ENCODE assay signal across 12 cellular contexts in genomic region chr6:16767765-16768514, GRCh38. TPM values are rescaled to one million over a fixed set of nuclear protein-coding genes. Genes with fewer than 3 reads are reported as not detected.
DNase-seq lines count a peak whose midpoint lies in the region; ATAC-seq, FAIRE-seq and TF ChIP-seq lines count a peak whose summit lies in the region.
"Had no signal": no experiment of that assay in that cellular context is flagged by ENCODE, and none has a peak within 500 bp of the region (broad histone marks: within the 10 kb centered on the region; RNA-seq: fewer than 3 reads in every experiment).

No MANE protein-coding gene starts in this region.

- H3K4ac ChIP-seq in neuronal stem cell (ENCODE audit: low read length) = no peak overlapping the region

- H3K9me3 Mint-ChIP-seq in MCF 10A (ENCODE audit: unreplicated experiment) = no peaks in the 10 kb centered on the region

- H2BK120ac ChIP-seq in neuronal stem cell (ENCODE audit: low read depth, low read length) = no peak overlapping the region

- no CpG with 5 or more reads among the region's 3 CpGs for WGBS in neuronal stem cell (ENCODE audit: extremely low coverage in 2 of 2, insufficient read length in 2 of 2, insufficient replicate concordance in 1 of 2), 2 donors

- H3K18ac ChIP-seq in neuronal stem cell (ENCODE audit: low read length) = no peak overlapping the region

- TF ChIP-seq CTCF in left ventricle myocardium inferior (IDR thresholded peaks at IDR 0.05; ENCODE audit: borderline replicate concordance) (no peak), endothelial cell of umbilical vein (IDR thresholded peaks at IDR 0.05; ENCODE audit: extremely low read depth in 1 of 2, insufficient read depth in 1 of 2, low read depth in 1 of 2, low read length in 2 of 2) (no peak), uterus (IDR thresholded peaks at IDR 0.05) (no peak), MCF 10A (IDR thresholded peaks at IDR 0.05; ENCODE audit: unreplicated experiment) (no peak)

- no peak for DNase-seq in left ventricle myocardium inferior
- no peak for DNase-seq in left ventricle myocardium superior
- no peak for DNase-seq in endothelial cell of umbilical vein (ENCODE audit: low read depth, low spot score)
- no peak for DNase-seq in neuronal stem cell (ENCODE audit: low spot score)
- DNase-seq in uterus = no peak
- DNase-seq in MCF 10A (ENCODE audit: unreplicated experiment) = no peak
- DNase-seq in G401 (ENCODE audit: low spot score) = no peak
- DNase-seq: ACHN; activated naive CD4-positive, alpha-beta T cell treated with Interleukin-2 at 50 U/mL for 16 hours; gastrocnemius medialis; stimulated activated CD4-positive, alpha-beta T cell treated with anti-CD3 and anti-CD28 coated beads, Interleukin-2, amount 100 ng/mL, for 48 hours had no signal

- no peak overlapping the region for H3K14ac ChIP-seq in neuronal stem cell (ENCODE audit: low read length)

- H2BK12ac ChIP-seq in neuronal stem cell (ENCODE audit: low read length) = no peak overlapping the region

- BruUV-seq in endothelial cell of umbilical vein (replicated peaks; lab: Mats Ljungman, UMichigan) (no TSS peak), MCF 10A (replicated peaks; lab: Mats Ljungman, UMichigan) (no TSS peak)

- H3K27me3 ChIP-seq in left ventricle myocardium inferior (ENCODE audit: low read depth) (no peaks in the 10 kb centered on the region), endothelial cell of umbilical vein (ENCODE audit: control insufficient read depth in 2 of 2, insufficient read depth in 2 of 2, low read length in 2 of 2) (no peaks in the 10 kb centered on the region), neuronal stem cell (ENCODE audit: control insufficient read depth in 3 of 3, insufficient read depth in 3 of 3, low read depth in 1 of 3, low read length in 3 of 3) (no peaks in the 10 kb centered on the region), uterus (no peaks in the 10 kb centered on the region)
- H3K27me3 ChIP-seq: gastrocnemius medialis had no signal

- no peaks in the 10 kb centered on the region for H3K9me1 ChIP-seq in endothelial cell of umbilical vein (replicated peaks; ENCODE audit: control insufficient read depth, extremely low read depth, insufficient read depth, low read length)

- intact Hi-C loops in left ventricle myocardium inferior (cut with micrococcal nuclease) (loop anchor here (10.0 kb wide), 1 partner anchor 197 kb away; no protein-coding TSS in a partner anchor), left ventricle myocardium superior (cut with micrococcal nuclease) (loop anchor here (10.0 kb wide), 1 partner anchor 433 kb away; no protein-coding TSS in a partner anchor), endothelial cell of umbilical vein (cut with micrococcal nuclease) (loop anchor here (5.0 kb wide), 3 partner anchors 244 to 551 kb away; no protein-coding TSS in a partner anchor), uterus (cut with DNase I; ENCODE audit: low total_unique reads) (loop anchor here (10.0 kb wide), 1 partner anchor 253 kb away; no protein-coding TSS in a partner anchor), MCF 10A (cut with micrococcal nuclease) (loop anchor here (10.0 kb wide), 1 partner anchor 363 kb away; no protein-coding TSS in a partner anchor)

- H3K4me3 Mint-ChIP-seq in MCF 10A (ENCODE audit: unreplicated experiment) = no peak overlapping the region

- no peak overlapping the region for H2BK15ac ChIP-seq in neuronal stem cell (ENCODE audit: low read length)

- H3K4me3 ChIP-seq in left ventricle myocardium inferior (no peak overlapping the region), endothelial cell of umbilical vein (replicated peaks in 1 of 3; ENCODE audit: insufficient read depth in 1 of 3, low read depth in 1 of 3, low read length in 3 of 3) (no peak overlapping the region), neuronal stem cell (ENCODE audit: low read length in 2 of 2) (no peak overlapping the region), uterus (no peak overlapping the region)
- H3K4me3 ChIP-seq: gastrocnemius medialis had no signal

- H4K20me1 ChIP-seq in endothelial cell of umbilical vein (replicated peaks; ENCODE audit: control insufficient read depth, extremely low read depth, insufficient read depth, low read length) = no peaks in the 10 kb centered on the region

- ATAC-seq in left ventricle myocardium superior = no peak
- no peak for ATAC-seq in HG03457 (IDR thresholded peaks at IDR 0.05; ENCODE audit: unreplicated experiment)
- ATAC-seq: gastrocnemius medialis had no signal

- no peaks in the 10 kb centered on the region for H3K27me3 Mint-ChIP-seq in MCF 10A (ENCODE audit: insufficient read depth, unreplicated experiment)

- H3K79me2 ChIP-seq in endothelial cell of umbilical vein (ENCODE audit: control insufficient read depth, insufficient read depth, low read length) = no peaks in the 10 kb centered on the region

- in situ Hi-C loops in G401 (cut with HindIII; ENCODE audit: low sequenced_read_pairs) = no loop called here

- H3K9me3 ChIP-seq in left ventricle myocardium inferior (replicated peaks) (no peaks in the 10 kb centered on the region), endothelial cell of umbilical vein (replicated peaks; ENCODE audit: control insufficient read depth, insufficient read depth, low read length) (no peaks in the 10 kb centered on the region), neuronal stem cell (replicated peaks in 1 of 2; ENCODE audit: control insufficient read depth in 2 of 2, insufficient read depth in 1 of 2, low read depth in 1 of 2, low read length in 2 of 2) (no peaks in the 10 kb centered on the region), uterus (no peaks in the 10 kb centered on the region)
- H3K9me3 ChIP-seq: gastrocnemius medialis had no signal

- H3K79me1 ChIP-seq in neuronal stem cell (ENCODE audit: low read depth, low read length) = no peaks in the 10 kb centered on the region

- peaks cover 30% of the 10 kb centered on the region for H3K4me1 Mint-ChIP-seq in MCF 10A (ENCODE audit: insufficient read depth, unreplicated experiment)

- H4K91ac ChIP-seq in neuronal stem cell (ENCODE audit: low read depth, low read length, poor library complexity) = no peak overlapping the region

- H4K8ac ChIP-seq in neuronal stem cell (ENCODE audit: low read depth, low read length) = no peak overlapping the region

- H2AFZ ChIP-seq in endothelial cell of umbilical vein (ENCODE audit: low read depth, low read length) = peak overlapping the region; percentile 17
- H2AFZ ChIP-seq in neuronal stem cell (ENCODE audit: low read length) = peak overlapping the region; percentile 68

- H3K36me3 Mint-ChIP-seq in MCF 10A (ENCODE audit: insufficient read depth, unreplicated experiment) = no peaks in the 10 kb centered on the region

- FAIRE-seq in endothelial cell of umbilical vein (lab: Jason Lieb, UNC) = no peak

- no peak overlapping the region for H3K27ac Mint-ChIP-seq in MCF 10A (ENCODE audit: low read depth, unreplicated experiment)

- POLR2A ChIA-PET in endothelial cell of umbilical vein (lab: Charles Lee) (no interaction called here), MCF 10A (lab: Yijun Ruan, JAX) (interaction anchor here (0.6 to 1.6 kb wide), 5 partner anchors 42 to 319 kb away, joined by 3 to 7 read pairs (median 4); no protein-coding TSS in a partner anchor)

- H3K9ac ChIP-seq in endothelial cell of umbilical vein (replicated peaks; ENCODE audit: extremely low read depth, insufficient read depth, low read length) = no peak overlapping the region
- H3K9ac ChIP-seq in neuronal stem cell (ENCODE audit: low read depth, low read length, poor library complexity) = no peak overlapping the region

- H3K23ac ChIP-seq in neuronal stem cell (ENCODE audit: low read depth, low read length, poor library complexity) = no peak overlapping the region

- dilution Hi-C loops in endothelial cell of umbilical vein (cut with MboI; ENCODE audit: extremely low pct_ligation_motif_present, low sequenced_read_pairs) = no loop called here

- H3K27ac ChIP-seq in left ventricle myocardium inferior (replicated peaks) = peak overlapping the region; percentile 70
- H3K27ac ChIP-seq in endothelial cell of umbilical vein (ENCODE audit: insufficient read depth, low read depth, low read length) = peak overlapping the region; percentile 84
- H3K27ac ChIP-seq in neuronal stem cell (replicated peaks; ENCODE audit: low read length) = no peak overlapping the region
- H3K27ac ChIP-seq in uterus = peak overlapping the region; percentile 43 to 80

- CTCF ChIA-PET in endothelial cell of umbilical vein (lab: Charles Lee) (interaction anchor here (0.8 to 10.2 kb wide), 5 partner anchors 32 to 323 kb away, joined by 3 to 112 read pairs (median 7); no protein-coding TSS in a partner anchor), MCF 10A (lab: Yijun Ruan, JAX) (interaction anchor here (0.6 to 1.9 kb wide), 7 partner anchors 16 to 364 kb away, joined by 3 to 7 read pairs (median 4); no protein-coding TSS in a partner anchor)

- no peak overlapping the region for H2AK5ac ChIP-seq in neuronal stem cell (ENCODE audit: low read depth, low read length)

- H3K4me2 ChIP-seq in endothelial cell of umbilical vein (ENCODE audit: insufficient read depth, low read length) (no peak overlapping the region), neuronal stem cell (ENCODE audit: insufficient read depth, low read length, poor library complexity, severe bottlenecking) (no peak overlapping the region)

- H2BK5ac ChIP-seq in neuronal stem cell (ENCODE audit: low read length) = no peak overlapping the region

- TF ChIP-seq POLR2A in endothelial cell of umbilical vein (IDR thresholded peaks at IDR 0.05; ENCODE audit: low read depth, low read length) (no peak), uterus (IDR thresholded peaks at IDR 0.05) (no peak)

- peaks cover 69% of the 10 kb centered on the region for H3K4me1 ChIP-seq in left ventricle myocardium inferior
- peaks cover 62% of the 10 kb centered on the region for H3K4me1 ChIP-seq in endothelial cell of umbilical vein (ENCODE audit: control insufficient read depth, extremely low read depth, insufficient read depth, low read length)
- H3K4me1 ChIP-seq in neuronal stem cell (ENCODE audit: control insufficient read depth in 2 of 2, insufficient read depth in 1 of 2, low read depth in 1 of 2, low read length in 2 of 2) = peaks cover 0 to 13% of the 10 kb centered on the region in 2 donors
- H3K4me1 ChIP-seq in uterus = peaks cover 3 to 4% of the 10 kb centered on the region in 2 donors

- no peaks in the 10 kb centered on the region for H3K36me3 ChIP-seq in left ventricle myocardium inferior
- H3K36me3 ChIP-seq in endothelial cell of umbilical vein (ENCODE audit: control insufficient read depth in 2 of 2, extremely low read depth in 1 of 2, insufficient read depth in 2 of 2, low read length in 2 of 2) = no peaks in the 10 kb centered on the region
- no peaks in the 10 kb centered on the region for H3K36me3 ChIP-seq in neuronal stem cell (replicated peaks in 1 of 2; ENCODE audit: control insufficient read depth in 2 of 2, insufficient read depth in 2 of 2, low read length in 2 of 2)
- no peaks in the 10 kb centered on the region for H3K36me3 ChIP-seq in uterus
- H3K36me3 ChIP-seq: gastrocnemius medialis had no signal

RNA-seq across cellular contexts. Expression of gene ATXN1, which starts 6.7 kb away (rescaled TPM):
- 41.5 TPM for total RNA-seq in left ventricle myocardium inferior
- total RNA-seq in left ventricle myocardium superior = 45.2 TPM
- total RNA-seq in endothelial cell of umbilical vein = 33.0 and 34.1 TPM in 2 replicates
- 16.4 and 23.3 TPM in 2 replicates for polyA plus RNA-seq in endothelial cell of umbilical vein
- 9.0 and 9.5 TPM in 2 replicates for polyA plus RNA-seq in endothelial cell of umbilical vein (2011; cell fraction: cytosol; rRNA removed)
- 23.7 and 25.8 TPM in 2 replicates for polyA plus RNA-seq in endothelial cell of umbilical vein (2011; cell fraction: nucleus; rRNA removed)
- 8.1 and 10.2 TPM in 2 replicates for polyA plus RNA-seq in endothelial cell of umbilical vein (2012)
- 70.2 and 70.9 TPM in 2 replicates for polyA minus RNA-seq in endothelial cell of umbilical vein
- 4.3 TPM for polyA minus RNA-seq in endothelial cell of umbilical vein (2011; cell fraction: cytosol; rRNA and poly(A)+ RNA removed)
- 90.2 and 138 TPM in 2 replicates for polyA minus RNA-seq in endothelial cell of umbilical vein (2011; cell fraction: nucleus; rRNA and poly(A)+ RNA removed)
- 1.3 TPM for polyA plus RNA-seq in neuronal stem cell (2013, experiment 1 of 2)
- polyA plus RNA-seq in neuronal stem cell (2013, experiment 2 of 2) = 1.9 TPM
- total RNA-seq in uterus = 100 to 1,000 TPM in 1 of 4 donors, 10 to 100 TPM in 3; 21.0 to 102 (median 51.1) TPM
- total RNA-seq in MCF 10A (2022) = 16.5 and 34.5 TPM in 2 replicates
- under 0.01 TPM in 2 replicates for total RNA-seq in G401 (2014; rRNA removed; shearing (Covaris generic))

Comparison
In these comparisons a context has a peak if more than half of its experiments do, and no peak if none do; other contexts are left out.
1. RNA of gene ATXN1, which starts 6.7 kb away (total RNA-seq): 21.0 to 102 TPM in uterus, 45.2 TPM in left ventricle myocardium superior (single experiment), 41.5 TPM in left ventricle myocardium inferior (single experiment), 33.0 to 34.1 TPM in endothelial cell of umbilical vein and 16.5 to 34.5 TPM in MCF 10A; under 0.01 TPM in G401; every median in the first group is over 10 times any median in the second.